9 cellular contexts compared by ENCODE assay signal in genomic region chr7:151089893-151090730, GRCh38. TPM values are rescaled to one million over a fixed set of nuclear protein-coding genes. Genes with fewer than 3 reads are reported as not detected.
DNase-seq lines count a peak whose midpoint lies in the region; ATAC-seq and TF ChIP-seq lines count a peak whose summit lies in the region.
"Had no signal": no experiment of that assay in that cellular context is flagged by ENCODE, and none has a peak within 500 bp of the region (broad histone marks: within the 10 kb centered on the region; RNA-seq: fewer than 3 reads in every experiment).

No MANE protein-coding gene starts in this region.

- peak overlapping the region; percentile 93 for H3K4me2 ChIP-seq in neural cell (ENCODE audit: low read length)
- H3K4me2 ChIP-seq: A549 had no signal

- no peaks in the 10 kb centered on the region for H3K27me3 ChIP-seq in heart left ventricle
- no peaks in the 10 kb centered on the region for H3K27me3 ChIP-seq in neural cell (ENCODE audit: insufficient read depth, low read depth, low read length)
- no peaks in the 10 kb centered on the region for H3K27me3 ChIP-seq in uterus

- DNase-seq in heart left ventricle (no peak), cardiac septum (ENCODE audit: low spot score) (no peak), epithelial cell of prostate (ENCODE audit: low read depth, low spot score) (no peak), uterus (peak in 1 of 2 donors; percentile 33), nucleus accumbens (lab: John Stamatoyannopoulos, UW) (no peak), retina (no peak), NOMO-1 treated with dmso at 0.1 percent for 144 hours (lab: John Stamatoyannopoulos, UW; ENCODE audit: unreplicated experiment) (no peak)

- TF ChIP-seq CTCF in heart left ventricle (IDR thresholded peaks at IDR 0.05) (no peak), neural cell (IDR thresholded peaks at IDR 0.05; ENCODE audit: poor library complexity, severe bottlenecking) (no peak), uterus (IDR thresholded peaks at IDR 0.05) (no peak)

- H3K4me1 ChIP-seq in heart left ventricle (peaks cover 0 to 69% (median 57%) of the 10 kb centered on the region in 12 donors), uterus (peaks cover 0 to 12% of the 10 kb centered on the region in 2 donors)

- peaks cover 0 to 7% (median 0%) of the 10 kb centered on the region in 9 donors for H3K36me3 ChIP-seq in heart left ventricle
- H3K36me3 ChIP-seq in neural cell (ENCODE audit: insufficient read depth, low read length): no peaks in the 10 kb centered on the region
- H3K36me3 ChIP-seq in uterus: no peaks in the 10 kb centered on the region

- no peak for TF ChIP-seq POLR2A in heart left ventricle (IDR thresholded peaks at IDR 0.05)
- no peak for TF ChIP-seq POLR2A in uterus (IDR thresholded peaks at IDR 0.05)

- intact Hi-C loops in heart left ventricle (cut with DNase I): loop anchor here in 3 of 10 donors (2.0 to 10.0 kb wide), 3 partner anchors 21 to 65 kb away; partner anchors contain the start of genes ABCB8 (in 2 of the 3) and ATG9B (in 1 of the 3)
- intact Hi-C loops in cardiac septum (cut with DNase I): no loop called here
- intact Hi-C loops in uterus (cut with DNase I; ENCODE audit: low total_unique reads): no loop called here

- no peaks in the 10 kb centered on the region for H3K9me3 ChIP-seq in heart left ventricle
- no peaks in the 10 kb centered on the region for H3K9me3 ChIP-seq in neural cell (ENCODE audit: low read length)
- no peaks in the 10 kb centered on the region for H3K9me3 ChIP-seq in uterus
- H3K9me3 ChIP-seq: A549 had no signal

- peaks cover 68% of the 10 kb centered on the region for H3K79me2 ChIP-seq in neural cell (replicated peaks; ENCODE audit: insufficient read depth, low read length)

- 62 to 74% (median 68%) methylated on average over 21 to 22 of the region's 22 CpGs for WGBS in heart left ventricle, 4 donors

- peak overlapping the region in 10 of 12 donors; percentile 30 to 96 (median 82) for H3K4me3 ChIP-seq in heart left ventricle
- H3K4me3 ChIP-seq in neural cell (ENCODE audit: low read length): peak overlapping the region; percentile 91
- peak overlapping the region in 1 of 2 donors; percentile 9 for H3K4me3 ChIP-seq in uterus
- H3K4me3 ChIP-seq: A549 had no signal

- H3K9me2 ChIP-seq in neural cell (ENCODE audit: insufficient read depth, low read length): no peaks in the 10 kb centered on the region

- ATAC-seq in heart left ventricle: no peak
- ATAC-seq: A549 had no signal

- H3K9ac ChIP-seq in neural cell (ENCODE audit: low read length): peak overlapping the region; percentile 94

- TF ChIP-seq EP300 in neural cell (conservative IDR thresholded peaks at IDR 0.05; ENCODE audit: poor library complexity, severe bottlenecking): no peak

- no peak for TF ChIP-seq RAD21 in neural cell (conservative IDR thresholded peaks at IDR 0.05)

- H4K20me1 ChIP-seq in neural cell (ENCODE audit: insufficient read depth): peaks cover 43% of the 10 kb centered on the region

- peaks cover 3% of the 10 kb centered on the region for H3F3A ChIP-seq in neural cell (ENCODE audit: insufficient read depth, low read length, poor library complexity, severe bottlenecking)

- H3K27ac ChIP-seq in heart left ventricle: peak overlapping the region; percentile 66 to 95 (median 90)
- H3K27ac ChIP-seq in epithelial cell of prostate: peak overlapping the region; percentile 80
- H3K27ac ChIP-seq in neural cell (ENCODE audit: low read length): no peak overlapping the region
- H3K27ac ChIP-seq in uterus: peak overlapping the region; percentile 73 to 88
- H3K27ac ChIP-seq: A549 had no signal

- no peak overlapping the region for H2AFZ ChIP-seq in neural cell (ENCODE audit: low read depth, low read length)

TF ChIP-seq in neural cell, 6 proteins besides CTCF, POLR2A, EP300 and RAD21:
- TF ChIP-seq TAF1 (IDR thresholded peaks at IDR 0.05; ENCODE audit: low read depth) (no peak), REST (IDR thresholded peaks at IDR 0.05; ENCODE audit: borderline replicate concordance) (no peak)
TF ChIP-seq in neural cell: peak in this region for 0.

RNA-seq across cellular contexts. Expression of gene AGAP3, which starts 3.8 kb away (rescaled TPM):
- total RNA-seq in heart left ventricle: 10 to 100 TPM; 30.3 to 83.7 (median 57.6) TPM
- 10 to 100 TPM; 42.9 to 55.3 TPM for polyA plus RNA-seq in heart left ventricle
- 67.5 TPM for total RNA-seq in cardiac septum
- polyA plus RNA-seq in neural cell: 92.9 and 117 TPM in 2 replicates
- 93.5 and 102 TPM in 2 replicates for polyA minus RNA-seq in neural cell
- total RNA-seq in uterus: 100 to 1,000 TPM in 1 of 4 donors, 10 to 100 TPM in 3; 28.2 to 174 (median 53.2) TPM

RNA-seq across cellular contexts. Expression of gene TMUB1, which starts 6.8 kb away (rescaled TPM):
- 10 to 100 TPM; 21.8 to 62.8 (median 26.7) TPM for total RNA-seq in heart left ventricle
- polyA plus RNA-seq in heart left ventricle: 10 to 100 TPM; 66.1 to 82.6 TPM
- total RNA-seq in cardiac septum: 29.0 TPM
- polyA plus RNA-seq in neural cell: 35.2 and 43.9 TPM in 2 replicates
- 12.5 and 13.4 TPM in 2 replicates for polyA minus RNA-seq in neural cell
- 10 to 100 TPM in 2 of 4 donors, 1 to 10 TPM in 2; 2.9 to 32.8 (median 8.6) TPM for total RNA-seq in uterus

RNA-seq across cellular contexts. Expression of gene FASTK, which starts 9.5 kb away (rescaled TPM):
- total RNA-seq in heart left ventricle (100 to 1,000 TPM in 2 of 9 donors, 10 to 100 TPM in 7; 59.9 to 124 (median 77.7) TPM), cardiac septum (93.3 TPM), uterus (10 to 100 TPM; 37.1 to 84.9 (median 52.4) TPM)
- polyA plus RNA-seq in heart left ventricle (100 to 1,000 TPM in 1 of 2 donors, 10 to 100 TPM in 1; 75.7 to 168 TPM), neural cell (147 and 182 TPM in 2 replicates)
- 45.5 and 52.8 TPM in 2 replicates for polyA minus RNA-seq in neural cell

RNA-seq across cellular contexts. Expression of gene SLC4A2, which starts 30.7 kb away (rescaled TPM):
- total RNA-seq in heart left ventricle (10 to 100 TPM; 44.1 to 84.3 (median 54.8) TPM), cardiac septum (83.4 TPM), uterus (100 to 1,000 TPM in 2 of 4 donors, 10 to 100 TPM in 2; 37.4 to 177 (median 88.6) TPM)
- polyA plus RNA-seq in heart left ventricle (100 to 1,000 TPM in 1 of 2 donors, 10 to 100 TPM in 1; 68.3 to 113 TPM), neural cell (2.4 and 4.8 TPM in 2 replicates)
- 4.4 and 5.6 TPM in 2 replicates for polyA minus RNA-seq in neural cell

RNA-seq across cellular contexts. Expression of gene CDK5, which starts 32.4 kb away (rescaled TPM):
- total RNA-seq in heart left ventricle (10 to 100 TPM in 1 of 9 donors, 1 to 10 TPM in 8; 5.6 to 13.7 (median 8.5) TPM), cardiac septum (9.4 TPM), uterus (1 to 10 TPM in 3 of 4 donors, under 1 TPM in 1; 0.51 to 9.3 (median 2.7) TPM)
- polyA plus RNA-seq in heart left ventricle (1 to 10 TPM; 6.2 to 7.6 TPM), neural cell (82.2 and 88.3 TPM in 2 replicates)
- polyA minus RNA-seq in neural cell: 49.3 and 49.7 TPM in 2 replicates
